In the genomic region with DNA sequence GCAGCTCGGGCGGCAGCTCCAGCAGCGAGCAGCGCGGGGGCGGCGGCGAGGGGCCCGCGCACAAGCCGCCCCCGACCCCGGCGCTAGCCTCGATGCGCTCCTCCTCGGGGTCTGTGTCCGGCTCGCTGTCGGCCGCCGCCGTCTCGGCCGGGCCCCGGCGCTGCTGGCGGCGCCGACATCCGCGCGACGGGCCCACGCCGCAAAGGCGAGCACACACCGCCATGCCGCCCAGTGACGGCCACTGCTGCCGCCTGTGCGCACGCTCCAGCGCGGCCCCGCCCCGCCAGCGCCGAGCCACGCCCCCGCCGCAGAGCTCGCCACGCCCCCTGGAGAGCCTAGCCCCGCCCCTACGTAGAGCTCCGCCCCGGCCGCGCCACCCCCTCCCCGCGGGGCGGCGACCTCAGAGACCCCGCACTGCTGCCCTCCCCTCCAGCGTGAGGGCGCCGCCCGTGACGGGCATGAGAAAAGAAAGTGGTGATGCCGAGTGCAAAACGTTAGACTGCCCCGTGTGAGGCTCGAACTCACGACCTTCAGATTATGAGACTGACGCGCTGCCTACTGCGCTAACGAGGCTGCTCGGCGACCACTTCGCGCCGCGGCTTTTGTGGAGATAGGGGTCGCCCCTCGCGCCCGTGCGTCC, we compare ENCODE assay signal across 1 cellular context.
TF ChIP-seq lines count a peak whose summit lies in the region.

A gene with protein sequence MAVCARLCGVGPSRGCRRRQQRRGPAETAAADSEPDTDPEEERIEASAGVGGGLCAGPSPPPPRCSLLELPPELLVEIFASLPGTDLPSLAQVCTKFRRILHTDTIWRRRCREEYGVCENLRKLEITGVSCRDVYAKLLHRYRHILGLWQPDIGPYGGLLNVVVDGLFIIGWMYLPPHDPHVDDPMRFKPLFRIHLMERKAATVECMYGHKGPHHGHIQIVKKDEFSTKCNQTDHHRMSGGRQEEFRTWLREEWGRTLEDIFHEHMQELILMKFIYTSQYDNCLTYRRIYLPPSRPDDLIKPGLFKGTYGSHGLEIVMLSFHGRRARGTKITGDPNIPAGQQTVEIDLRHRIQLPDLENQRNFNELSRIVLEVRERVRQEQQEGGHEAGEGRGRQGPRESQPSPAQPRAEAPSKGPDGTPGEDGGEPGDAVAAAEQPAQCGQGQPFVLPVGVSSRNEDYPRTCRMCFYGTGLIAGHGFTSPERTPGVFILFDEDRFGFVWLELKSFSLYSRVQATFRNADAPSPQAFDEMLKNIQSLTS (minus strand): TSS at position 255 of the 640 bp plus-strand sequence. CDS start 32 bp downstream, at position 223.

TF ChIP-seq in HEK293, 187 proteins besides CTCF, POLR2A, EP300 and RAD21 (continued from another document and continues in another):
- TF ChIP-seq KLF10 (tag by site-specific recombination; IDR thresholded peaks at IDR 0.05) (peak; percentile 72; the same call in 1 of the 2 replicates), ZNF768 (tag by site-specific recombination; IDR thresholded peaks at IDR 0.05) (0 out of 2 replicates have a peak, but pooled peaks have one; percentile 5), ZBTB17 (tag by site-specific recombination; IDR thresholded peaks at IDR 0.05) (peak; percentile 73), ZIC2 (tag by site-specific recombination; IDR thresholded peaks at IDR 0.05) (peak; percentile 66), ZNF2 (tag by site-specific recombination; IDR thresholded peaks at IDR 0.05) (peak; percentile 89), RBAK (tag by site-specific recombination; IDR thresholded peaks at IDR 0.05) (0 out of 2 replicates have a peak, but pooled peaks have one; percentile 30), ZEB2 (tag by site-specific recombination; IDR thresholded peaks at IDR 0.05) (peak; percentile 98), ZNF292 (tag by site-specific recombination; IDR thresholded peaks at IDR 0.05; ENCODE audit: borderline replicate concordance, low read depth) (no peak), ZNF114 (tag by site-specific recombination; IDR thresholded peaks at IDR 0.05) (no peak), ZNF626 (tag by site-specific recombination; IDR thresholded peaks at IDR 0.05) (peak; percentile 32; the same call in 1 of the 2 replicates), YY2 (tag by site-specific recombination; IDR thresholded peaks at IDR 0.05) (peak; percentile 88), ZNF214 (tag by site-specific recombination; IDR thresholded peaks at IDR 0.05; ENCODE audit: borderline replicate concordance) (no peak), KLF16 (tag by site-specific recombination; IDR thresholded peaks at IDR 0.05) (peak; percentile 99), ZNF23 (tag by site-specific recombination; IDR thresholded peaks at IDR 0.05; ENCODE audit: borderline replicate concordance) (no peak), ZNF629 (tag by site-specific recombination; IDR thresholded peaks at IDR 0.05) (peak; percentile 91), GLI4 (tag by site-specific recombination; IDR thresholded peaks at IDR 0.05) (peak; percentile 88; the same call in 1 of the 2 replicates), SP2 (tag by site-specific recombination; IDR thresholded peaks at IDR 0.05) (peak; percentile 60), GLIS1 (tag by site-specific recombination; IDR thresholded peaks at IDR 0.05) (peak; percentile 37; the same call in 1 of the 2 replicates), ZFP37 (tag by site-specific recombination; IDR thresholded peaks at IDR 0.05) (peak; percentile 49; the same call in 1 of the 2 replicates), ZNF175 (tag by site-specific recombination; IDR thresholded peaks at IDR 0.05) (no peak), ZNF324 (tag by site-specific recombination; IDR thresholded peaks at IDR 0.05) (peak; percentile 94), ZNF785 (tag by site-specific recombination; IDR thresholded peaks at IDR 0.05) (peak; percentile 96), ZNF549 (tag by site-specific recombination; IDR thresholded peaks at IDR 0.05) (no peak), ZNF248 (tag by site-specific recombination; IDR thresholded peaks at IDR 0.05) (no peak), ZBTB1 (tag by site-specific recombination; IDR thresholded peaks at IDR 0.05) (no peak), ZBTB7A (tag by site-specific recombination; IDR thresholded peaks at IDR 0.05; ENCODE audit: low read depth) (peak; percentile 99), ZSCAN16 (tag by site-specific recombination; IDR thresholded peaks at IDR 0.05) (0 out of 2 replicates have a peak, but pooled peaks have one; percentile 42), ZNF394 (tag by site-specific recombination; IDR thresholded peaks at IDR 0.05; ENCODE audit: borderline replicate concordance) (peak; percentile 70; the same call in 1 of the 2 replicates), ZNF561 (tag by site-specific recombination; IDR thresholded peaks at IDR 0.05; ENCODE audit: borderline replicate concordance) (peak; percentile 96)
- TF ChIP-seq, protein P1, sequence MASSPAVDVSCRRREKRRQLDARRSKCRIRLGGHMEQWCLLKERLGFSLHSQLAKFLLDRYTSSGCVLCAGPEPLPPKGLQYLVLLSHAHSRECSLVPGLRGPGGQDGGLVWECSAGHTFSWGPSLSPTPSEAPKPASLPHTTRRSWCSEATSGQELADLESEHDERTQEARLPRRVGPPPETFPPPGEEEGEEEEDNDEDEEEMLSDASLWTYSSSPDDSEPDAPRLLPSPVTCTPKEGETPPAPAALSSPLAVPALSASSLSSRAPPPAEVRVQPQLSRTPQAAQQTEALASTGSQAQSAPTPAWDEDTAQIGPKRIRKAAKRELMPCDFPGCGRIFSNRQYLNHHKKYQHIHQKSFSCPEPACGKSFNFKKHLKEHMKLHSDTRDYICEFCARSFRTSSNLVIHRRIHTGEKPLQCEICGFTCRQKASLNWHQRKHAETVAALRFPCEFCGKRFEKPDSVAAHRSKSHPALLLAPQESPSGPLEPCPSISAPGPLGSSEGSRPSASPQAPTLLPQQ (tag by site-specific recombination; IDR thresholded peaks at IDR 0.05) = peak; percentile 90
- TF ChIP-seq, protein P2, sequence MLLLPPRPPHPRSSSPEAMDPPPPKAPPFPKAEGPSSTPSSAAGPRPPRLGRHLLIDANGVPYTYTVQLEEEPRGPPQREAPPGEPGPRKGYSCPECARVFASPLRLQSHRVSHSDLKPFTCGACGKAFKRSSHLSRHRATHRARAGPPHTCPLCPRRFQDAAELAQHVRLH (tag by site-specific recombination; IDR thresholded peaks at IDR 0.05) = peak; percentile 88
- TF ChIP-seq, protein P3, sequence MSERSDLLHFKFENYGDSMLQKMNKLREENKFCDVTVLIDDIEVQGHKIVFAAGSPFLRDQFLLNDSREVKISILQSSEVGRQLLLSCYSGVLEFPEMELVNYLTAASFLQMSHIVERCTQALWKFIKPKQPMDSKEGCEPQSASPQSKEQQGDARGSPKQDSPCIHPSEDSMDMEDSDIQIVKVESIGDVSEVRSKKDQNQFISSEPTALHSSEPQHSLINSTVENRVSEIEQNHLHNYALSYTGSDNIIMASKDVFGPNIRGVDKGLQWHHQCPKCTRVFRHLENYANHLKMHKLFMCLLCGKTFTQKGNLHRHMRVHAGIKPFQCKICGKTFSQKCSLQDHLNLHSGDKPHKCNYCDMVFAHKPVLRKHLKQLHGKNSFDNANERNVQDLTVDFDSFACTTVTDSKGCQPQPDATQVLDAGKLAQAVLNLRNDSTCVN (tag by site-specific recombination; optimal IDR thresholded peaks at IDR 0.05) = peak; percentile 90
- TF ChIP-seq, protein P4, sequence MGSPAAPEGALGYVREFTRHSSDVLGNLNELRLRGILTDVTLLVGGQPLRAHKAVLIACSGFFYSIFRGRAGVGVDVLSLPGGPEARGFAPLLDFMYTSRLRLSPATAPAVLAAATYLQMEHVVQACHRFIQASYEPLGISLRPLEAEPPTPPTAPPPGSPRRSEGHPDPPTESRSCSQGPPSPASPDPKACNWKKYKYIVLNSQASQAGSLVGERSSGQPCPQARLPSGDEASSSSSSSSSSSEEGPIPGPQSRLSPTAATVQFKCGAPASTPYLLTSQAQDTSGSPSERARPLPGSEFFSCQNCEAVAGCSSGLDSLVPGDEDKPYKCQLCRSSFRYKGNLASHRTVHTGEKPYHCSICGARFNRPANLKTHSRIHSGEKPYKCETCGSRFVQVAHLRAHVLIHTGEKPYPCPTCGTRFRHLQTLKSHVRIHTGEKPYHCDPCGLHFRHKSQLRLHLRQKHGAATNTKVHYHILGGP (tag by site-specific recombination; IDR thresholded peaks at IDR 0.05) = no peak
- TF ChIP-seq, protein P5, sequence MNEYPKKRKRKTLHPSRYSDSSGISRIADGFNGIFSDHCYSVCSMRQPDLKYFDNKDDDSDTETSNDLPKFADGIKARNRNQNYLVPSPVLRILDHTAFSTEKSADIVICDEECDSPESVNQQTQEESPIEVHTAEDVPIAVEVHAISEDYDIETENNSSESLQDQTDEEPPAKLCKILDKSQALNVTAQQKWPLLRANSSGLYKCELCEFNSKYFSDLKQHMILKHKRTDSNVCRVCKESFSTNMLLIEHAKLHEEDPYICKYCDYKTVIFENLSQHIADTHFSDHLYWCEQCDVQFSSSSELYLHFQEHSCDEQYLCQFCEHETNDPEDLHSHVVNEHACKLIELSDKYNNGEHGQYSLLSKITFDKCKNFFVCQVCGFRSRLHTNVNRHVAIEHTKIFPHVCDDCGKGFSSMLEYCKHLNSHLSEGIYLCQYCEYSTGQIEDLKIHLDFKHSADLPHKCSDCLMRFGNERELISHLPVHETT (tag by site-specific recombination; IDR thresholded peaks at IDR 0.05) = 0 out of 2 replicates have a peak, but pooled peaks have one; percentile 78
- TF ChIP-seq, protein P6, sequence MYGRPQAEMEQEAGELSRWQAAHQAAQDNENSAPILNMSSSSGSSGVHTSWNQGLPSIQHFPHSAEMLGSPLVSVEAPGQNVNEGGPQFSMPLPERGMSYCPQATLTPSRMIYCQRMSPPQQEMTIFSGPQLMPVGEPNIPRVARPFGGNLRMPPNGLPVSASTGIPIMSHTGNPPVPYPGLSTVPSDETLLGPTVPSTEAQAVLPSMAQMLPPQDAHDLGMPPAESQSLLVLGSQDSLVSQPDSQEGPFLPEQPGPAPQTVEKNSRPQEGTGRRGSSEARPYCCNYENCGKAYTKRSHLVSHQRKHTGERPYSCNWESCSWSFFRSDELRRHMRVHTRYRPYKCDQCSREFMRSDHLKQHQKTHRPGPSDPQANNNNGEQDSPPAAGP (tag by site-specific recombination; IDR thresholded peaks at IDR 0.05) = peak; percentile 85
- TF ChIP-seq, protein P7, sequence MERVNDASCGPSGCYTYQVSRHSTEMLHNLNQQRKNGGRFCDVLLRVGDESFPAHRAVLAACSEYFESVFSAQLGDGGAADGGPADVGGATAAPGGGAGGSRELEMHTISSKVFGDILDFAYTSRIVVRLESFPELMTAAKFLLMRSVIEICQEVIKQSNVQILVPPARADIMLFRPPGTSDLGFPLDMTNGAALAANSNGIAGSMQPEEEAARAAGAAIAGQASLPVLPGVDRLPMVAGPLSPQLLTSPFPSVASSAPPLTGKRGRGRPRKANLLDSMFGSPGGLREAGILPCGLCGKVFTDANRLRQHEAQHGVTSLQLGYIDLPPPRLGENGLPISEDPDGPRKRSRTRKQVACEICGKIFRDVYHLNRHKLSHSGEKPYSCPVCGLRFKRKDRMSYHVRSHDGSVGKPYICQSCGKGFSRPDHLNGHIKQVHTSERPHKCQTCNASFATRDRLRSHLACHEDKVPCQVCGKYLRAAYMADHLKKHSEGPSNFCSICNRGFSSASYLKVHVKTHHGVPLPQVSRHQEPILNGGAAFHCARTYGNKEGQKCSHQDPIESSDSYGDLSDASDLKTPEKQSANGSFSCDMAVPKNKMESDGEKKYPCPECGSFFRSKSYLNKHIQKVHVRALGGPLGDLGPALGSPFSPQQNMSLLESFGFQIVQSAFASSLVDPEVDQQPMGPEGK (tag by site-specific recombination; IDR thresholded peaks at IDR 0.05) = peak; percentile 96
- TF ChIP-seq, protein P8, sequence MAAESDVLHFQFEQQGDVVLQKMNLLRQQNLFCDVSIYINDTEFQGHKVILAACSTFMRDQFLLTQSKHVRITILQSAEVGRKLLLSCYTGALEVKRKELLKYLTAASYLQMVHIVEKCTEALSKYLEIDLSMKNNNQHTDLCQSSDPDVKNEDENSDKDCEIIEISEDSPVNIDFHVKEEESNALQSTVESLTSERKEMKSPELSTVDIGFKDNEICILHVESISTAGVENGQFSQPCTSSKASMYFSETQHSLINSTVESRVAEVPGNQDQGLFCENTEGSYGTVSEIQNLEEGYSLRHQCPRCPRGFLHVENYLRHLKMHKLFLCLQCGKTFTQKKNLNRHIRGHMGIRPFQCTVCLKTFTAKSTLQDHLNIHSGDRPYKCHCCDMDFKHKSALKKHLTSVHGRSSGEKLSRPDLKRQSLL (tag by site-specific recombination; IDR thresholded peaks at IDR 0.05) = peak; percentile 21; the same call in 1 of the 2 replicates
- TF ChIP-seq, protein P9, sequence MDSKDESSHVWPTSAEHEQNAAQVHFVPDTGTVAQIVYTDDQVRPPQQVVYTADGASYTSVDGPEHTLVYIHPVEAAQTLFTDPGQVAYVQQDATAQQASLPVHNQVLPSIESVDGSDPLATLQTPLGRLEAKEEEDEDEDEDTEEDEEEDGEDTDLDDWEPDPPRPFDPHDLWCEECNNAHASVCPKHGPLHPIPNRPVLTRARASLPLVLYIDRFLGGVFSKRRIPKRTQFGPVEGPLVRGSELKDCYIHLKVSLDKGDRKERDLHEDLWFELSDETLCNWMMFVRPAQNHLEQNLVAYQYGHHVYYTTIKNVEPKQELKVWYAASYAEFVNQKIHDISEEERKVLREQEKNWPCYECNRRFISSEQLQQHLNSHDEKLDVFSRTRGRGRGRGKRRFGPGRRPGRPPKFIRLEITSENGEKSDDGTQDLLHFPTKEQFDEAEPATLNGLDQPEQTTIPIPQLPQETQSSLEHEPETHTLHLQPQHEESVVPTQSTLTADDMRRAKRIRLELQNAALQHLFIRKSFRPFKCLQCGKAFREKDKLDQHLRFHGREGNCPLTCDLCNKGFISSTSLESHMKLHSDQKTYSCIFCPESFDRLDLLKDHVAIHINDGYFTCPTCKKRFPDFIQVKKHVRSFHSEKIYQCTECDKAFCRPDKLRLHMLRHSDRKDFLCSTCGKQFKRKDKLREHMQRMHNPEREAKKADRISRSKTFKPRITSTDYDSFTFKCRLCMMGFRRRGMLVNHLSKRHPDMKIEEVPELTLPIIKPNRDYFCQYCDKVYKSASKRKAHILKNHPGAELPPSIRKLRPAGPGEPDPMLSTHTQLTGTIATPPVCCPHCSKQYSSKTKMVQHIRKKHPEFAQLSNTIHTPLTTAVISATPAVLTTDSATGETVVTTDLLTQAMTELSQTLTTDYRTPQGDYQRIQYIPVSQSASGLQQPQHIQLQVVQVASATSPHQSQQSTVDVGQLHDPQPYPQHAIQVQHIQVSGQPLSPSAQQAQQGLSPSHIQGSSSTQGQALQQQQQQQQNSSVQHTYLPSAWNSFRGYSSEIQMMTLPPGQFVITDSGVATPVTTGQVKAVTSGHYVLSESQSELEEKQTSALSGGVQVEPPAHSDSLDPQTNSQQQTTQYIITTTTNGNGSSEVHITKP (tag by site-specific recombination; IDR thresholded peaks at IDR 0.05) = peak; percentile 59; the same call in 1 of the 2 replicates
